1 cellular context compared by ENCODE assay signal in genomic region chr7:45909576-45909975, GRCh38.
TF ChIP-seq lines count a peak whose summit lies in the region.

No MANE protein-coding gene starts in this region.

TF ChIP-seq in IMR-90, 13 proteins besides CTCF, POLR2A, EP300 and RAD21:
- TF ChIP-seq, protein P1, sequence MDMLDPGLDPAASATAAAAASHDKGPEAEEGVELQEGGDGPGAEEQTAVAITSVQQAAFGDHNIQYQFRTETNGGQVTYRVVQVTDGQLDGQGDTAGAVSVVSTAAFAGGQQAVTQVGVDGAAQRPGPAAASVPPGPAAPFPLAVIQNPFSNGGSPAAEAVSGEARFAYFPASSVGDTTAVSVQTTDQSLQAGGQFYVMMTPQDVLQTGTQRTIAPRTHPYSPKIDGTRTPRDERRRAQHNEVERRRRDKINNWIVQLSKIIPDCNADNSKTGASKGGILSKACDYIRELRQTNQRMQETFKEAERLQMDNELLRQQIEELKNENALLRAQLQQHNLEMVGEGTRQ (IDR thresholded peaks at IDR 0.05; ENCODE audit: low read depth, low read length): no peak
- TF ChIP-seq CEBPB (IDR thresholded peaks at IDR 0.05; ENCODE audit: low read depth, low read length) (no peak), BHLHE40 (IDR thresholded peaks at IDR 0.05; ENCODE audit: low read depth, low read length) (no peak), SMC3 (IDR thresholded peaks at IDR 0.05; ENCODE audit: low read depth, low read length) (no peak), FOS (IDR thresholded peaks at IDR 0.05; ENCODE audit: low read depth, low read length) (no peak), NFE2L2 (IDR thresholded peaks at IDR 0.05; ENCODE audit: low read depth, low read length) (no peak), CHD1 (IDR thresholded peaks at IDR 0.05; ENCODE audit: low read depth, low read length) (no peak), RCOR1 (IDR thresholded peaks at IDR 0.05; ENCODE audit: insufficient replicate concordance, low read length) (no peak), MAZ (IDR thresholded peaks at IDR 0.05; ENCODE audit: borderline replicate concordance, low read depth, low read length) (no peak), RFX5 (IDR thresholded peaks at IDR 0.05; ENCODE audit: low read depth, low read length) (no peak), ELK1 (IDR thresholded peaks at IDR 0.05; ENCODE audit: borderline replicate concordance, low read depth, low read length) (no peak)
